In genomic region chr20:41028359-41029149, GRCh38 we compare ENCODE assay signal across 8 cellular contexts. TPM values are rescaled to one million over a fixed set of nuclear protein-coding genes. Genes with fewer than 3 reads are reported as not detected.
DNase-seq lines count a peak whose midpoint lies in the region; ATAC-seq and TF ChIP-seq lines count a peak whose summit lies in the region.

TSS of gene TOP1 (plus strand) at chr20:41028822. CDS start at chr20:41029068, 246 bp downstream.

- H3K4me3 ChIP-seq in liver (ENCODE audit: low read depth in 1 of 3, low read length in 3 of 3): peak within 1 kb of the TSS; percentile 62 to 98 (median 83)

- DNase-seq in CD14-positive monocyte (ENCODE audit: low spot score) (peak; percentile 100), NCI-H82 (lab: John Stamatoyannopoulos, UW) (peak; percentile 100), dermis microvascular lymphatic vessel endothelial cell (ENCODE audit: low read depth in 2 of 2) (peak; percentile 99 to 100)
- peak; percentile 100 for DNase-seq in activated CD4-positive, alpha-beta T cell treated with anti-CD3 and anti-CD28 coated beads, Interleukin-2, amount 50 U/mL, for 48 hours
- peak; percentile 100 for DNase-seq in stimulated activated CD4-positive, alpha-beta T cell treated with anti-CD3 and anti-CD28 coated beads, Interleukin-4, amount 100 ng/mL, for 24 hours

- H3K9me3 ChIP-seq in liver (ENCODE audit: control insufficient read depth in 4 of 4, low read length in 3 of 4): no peaks in the 10 kb centered on the region

- H3K27ac ChIP-seq in liver (ENCODE audit: low read depth in 1 of 2, low read length in 2 of 2): peak within 1 kb of the TSS; percentile 84 to 97

- H3K4me3 Mint-ChIP-seq in CD14-positive monocyte: peak within 1 kb of the TSS; percentile 88 to 90

- TF ChIP-seq CTCF in CD14-positive monocyte (IDR thresholded peaks at IDR 0.05): no peak
- no peak for TF ChIP-seq CTCF in liver (IDR thresholded peaks at IDR 0.05; ENCODE audit: low read depth, low read length, missing input control)

- peak; percentile 94 for ATAC-seq in GM19397 (IDR thresholded peaks at IDR 0.05; ENCODE audit: unreplicated experiment)
- peak; percentile 90 for ATAC-seq in HG03571 (IDR thresholded peaks at IDR 0.05; ENCODE audit: unreplicated experiment)

- peak within 1 kb of the TSS; percentile 92 to 98 (median 97) for H3K27ac Mint-ChIP-seq in CD14-positive monocyte

- TF ChIP-seq RAD21 in liver (IDR thresholded peaks at IDR 0.05): peak in 1 of 2 donors; percentile 22

- H3K4me1 Mint-ChIP-seq in CD14-positive monocyte: peaks cover 44% of the 10 kb centered on the region

- peaks cover 0 to 2% (median 0%) of the 10 kb centered on the region in 7 donors for H3K9me3 Mint-ChIP-seq in CD14-positive monocyte

- H3K9ac ChIP-seq in liver (ENCODE audit: low read depth in 1 of 2, low read length in 2 of 2): peak within 1 kb of the TSS; percentile 59 to 80

- intact Hi-C loops in CD14-positive monocyte (cut with micrococcal nuclease): loop anchor here (5.0 kb wide), 2 partner anchors 34 to 36 kb away; no protein-coding TSS in a partner anchor

- peaks cover 0 to 2% (median 0%) of the 10 kb centered on the region in 3 donors for H3K27me3 Mint-ChIP-seq in CD14-positive monocyte (ENCODE audit: low read depth in 3 of 3)

- peaks cover 6 to 28% (median 19%) of the 10 kb centered on the region in 4 donors for H3K4me1 ChIP-seq in liver (ENCODE audit: control insufficient read depth in 4 of 4, insufficient read depth in 4 of 4, low read length in 3 of 4)

- under 1% methylated on average over 85 of the region's 85 CpGs for WGBS in liver

- H3K27me3 ChIP-seq in liver (ENCODE audit: control insufficient read depth in 4 of 4, insufficient read depth in 4 of 4, low read length in 3 of 4): no peaks in the 10 kb centered on the region

- H3K36me3 Mint-ChIP-seq in CD14-positive monocyte: peaks cover 29% of the 10 kb centered on the region in 2 donors

- no peaks in the 10 kb centered on the region for H3K36me3 ChIP-seq in liver (ENCODE audit: control insufficient read depth in 4 of 4, insufficient read depth in 3 of 4, low read depth in 1 of 4, low read length in 3 of 4)

TF ChIP-seq in liver, 16 proteins besides CTCF, POLR2A, EP300 and RAD21:
- TF ChIP-seq EGR1 (IDR thresholded peaks at IDR 0.05; ENCODE audit: low read depth in 2 of 2) (peak in 1 of 2 donors; percentile 36), GABPA (IDR thresholded peaks at IDR 0.05 in 1 of 2, conservative IDR thresholded peaks at IDR 0.05 in 1 of 2) (peak in 1 of 2 donors; percentile 79), MAX (IDR thresholded peaks at IDR 0.05) (peak; percentile 94), RXRA (IDR thresholded peaks at IDR 0.05) (peak; percentile 36 to 44), ATF3 (IDR thresholded peaks at IDR 0.05) (no peak), JUND (IDR thresholded peaks at IDR 0.05) (peak; percentile 41 to 61), SP1 (IDR thresholded peaks at IDR 0.05) (peak; percentile 81), HNF4A (conservative IDR thresholded peaks at IDR 0.05) (peak; percentile 21 to 31), FOXA1 (IDR thresholded peaks at IDR 0.05) (no peak), ZBTB33 (IDR thresholded peaks at IDR 0.05) (peak; percentile 57), YY1 (IDR thresholded peaks at IDR 0.05) (peak; percentile 79), TAF1 (conservative IDR thresholded peaks at IDR 0.05) (peak; percentile 74), FOXA2 (IDR thresholded peaks at IDR 0.05) (no peak), REST (IDR thresholded peaks at IDR 0.05) (peak; percentile 87), NR2F2 (IDR thresholded peaks at IDR 0.05) (no peak)

RNA-seq across cellular contexts. Expression of gene TOP1, which starts in this region (rescaled TPM):
- polyA plus RNA-seq in CD14-positive monocyte (10 to 100 TPM in 1 of 2 donors, 1 to 10 TPM in 1; 6.9 to 11.5 TPM), liver (10 to 100 TPM; 13.7 to 17.8 TPM)
- total RNA-seq in dermis microvascular lymphatic vessel endothelial cell (13.1 and 16.1 TPM in 2 replicates), liver (10 to 100 TPM; 21.1 to 62.1 TPM)

Comparison
In these comparisons a context has a peak if more than half of its experiments do, and no peak if none do; other contexts are left out.
1. Peak in every context shown above with its lines: DNase-seq, ATAC-seq, H3K4me3 ChIP-seq and H3K27ac ChIP-seq.